ENCODE assay signal across 19 cellular contexts in genomic region chr1:237756304-237756967, GRCh38.
DNase-seq lines count a peak whose midpoint lies in the region; ATAC-seq, FAIRE-seq and TF ChIP-seq lines count a peak whose summit lies in the region.
"Had no signal": no experiment of that assay in that cellular context is flagged by ENCODE, and none has a peak within 500 bp of the region (broad histone marks: within the 10 kb centered on the region; RNA-seq: fewer than 3 reads in every experiment).

No MANE protein-coding gene starts in this region.

- no peak for TF ChIP-seq RAD21 in SK-N-SH (IDR thresholded peaks at IDR 0.05; ENCODE audit: low read length)

- no peaks in the 10 kb centered on the region for H3K36me3 Mint-ChIP-seq in MCF 10A (ENCODE audit: insufficient read depth, unreplicated experiment)

- H3K27me3 Mint-ChIP-seq in MCF 10A (ENCODE audit: insufficient read depth, unreplicated experiment) = no peaks in the 10 kb centered on the region

- H3K9me3 ChIP-seq in breast epithelium = no peaks in the 10 kb centered on the region
- H3K9me3 ChIP-seq in pancreas = no peaks in the 10 kb centered on the region
- no peaks in the 10 kb centered on the region for H3K9me3 ChIP-seq in SK-N-SH
- no peaks in the 10 kb centered on the region for H3K9me3 ChIP-seq in gastroesophageal sphincter

- intact Hi-C loops in MCF 10A (cut with micrococcal nuclease) = no loop called here
- intact Hi-C loops in breast epithelium (cut with DNase I; ENCODE audit: low total_unique reads) = no loop called here
- intact Hi-C loops in pancreas (cut with DNase I) = no loop called here

- no peaks in the 10 kb centered on the region for H3F3A ChIP-seq in SK-N-SH (replicated peaks; ENCODE audit: insufficient read depth)

- H3K79me2 ChIP-seq in SK-N-SH (ENCODE audit: insufficient read depth) = no peaks in the 10 kb centered on the region

- TF ChIP-seq POLR2A in breast epithelium (IDR thresholded peaks at IDR 0.05) = no peak
- TF ChIP-seq POLR2A in gastroesophageal sphincter (IDR thresholded peaks at IDR 0.05) = no peak

- POLR2A ChIA-PET in MCF 10A (lab: Yijun Ruan, JAX) = interaction anchor here (0.6 to 0.9 kb wide), 3 partner anchors 9 to 75 kb away, joined by 3 to 7 read pairs (median 3); no protein-coding TSS in a partner anchor
- POLR2A ChIA-PET in SK-N-SH (lab: Yijun Ruan, JAX) = no interaction called here

- no peak overlapping the region for H3K4me3 ChIP-seq in breast epithelium
- no peak overlapping the region for H3K4me3 ChIP-seq in pancreas
- H3K4me3 ChIP-seq in SK-N-SH (ENCODE audit: low read depth in 2 of 2, low read length in 1 of 2) = no peak overlapping the region
- H3K4me3 ChIP-seq in gastroesophageal sphincter = no peak overlapping the region

- WGBS in pancreas, 2 donors = 57 to 62% methylated on average over 12 of the region's 12 CpGs
- WGBS in SK-N-SH (ENCODE audit: low lambda C conversion rate) = 56% methylated on average over 12 of the region's 12 CpGs
- WGBS in gastroesophageal sphincter (ENCODE audit: low coverage in 1 of 2), 2 donors = 78 to 90% methylated on average over 10 to 12 of the region's 12 CpGs

- H4K20me1 ChIP-seq in SK-N-SH (ENCODE audit: insufficient read depth) = no peaks in the 10 kb centered on the region

- H3K27ac Mint-ChIP-seq in MCF 10A (ENCODE audit: low read depth, unreplicated experiment) = no peak overlapping the region

- H3K27ac ChIP-seq in breast epithelium (no peak overlapping the region), pancreas (no peak overlapping the region), SK-N-SH (ENCODE audit: low read depth in 2 of 2, low read length in 1 of 2) (no peak overlapping the region), gastroesophageal sphincter (no peak overlapping the region)
- H3K27ac ChIP-seq: C4-2B had no signal

- H3K9me2 ChIP-seq in SK-N-SH = no peaks in the 10 kb centered on the region

- H2AFZ ChIP-seq in SK-N-SH (ENCODE audit: low read depth) = no peak overlapping the region

- ATAC-seq in pancreas (peak; percentile 85 to 93 (median 88)), gastroesophageal sphincter (no peak)

- H3K9me3 Mint-ChIP-seq in MCF 10A (ENCODE audit: unreplicated experiment) = no peaks in the 10 kb centered on the region

- no TSS peak for BruUV-seq in MCF 10A (replicated peaks; lab: Mats Ljungman, UMichigan)

- H3K27me3 ChIP-seq in breast epithelium = no peaks in the 10 kb centered on the region
- no peaks in the 10 kb centered on the region for H3K27me3 ChIP-seq in pancreas
- no peaks in the 10 kb centered on the region for H3K27me3 ChIP-seq in SK-N-SH (ENCODE audit: insufficient read depth)
- H3K27me3 ChIP-seq in gastroesophageal sphincter = no peaks in the 10 kb centered on the region

- peaks cover 20% of the 10 kb centered on the region for H3K4me1 Mint-ChIP-seq in MCF 10A (ENCODE audit: insufficient read depth, unreplicated experiment)

- peak; percentile 49 for DNase-seq in MCF 10A (ENCODE audit: unreplicated experiment)
- DNase-seq in breast epithelium (ENCODE audit: low spot score in 2 of 2) = no peak
- DNase-seq in NCI-H1105 treated with DMSO at 0.1 percent for 48 hours (lab: John Stamatoyannopoulos, UW) = peak; percentile 10
- peak; percentile 40 for DNase-seq in NCI-H69 (lab: John Stamatoyannopoulos, UW)
- peak in 5 of 6 donors; percentile 21 to 64 (median 56) for DNase-seq in pancreas
- DNase-seq in SK-N-DZ (ENCODE audit: low spot score) = no peak
- DNase-seq in SK-N-SH = no peak
- DNase-seq: DMS79 treated with DMSO at 0.1 percent for 48 hours, HCEC 1CT, NCI-H1048, NCI-H2107, OCI-M1, RPMI8226 had no signal

- FAIRE-seq in pancreas (lab: Jason Lieb, UNC) = no peak
- FAIRE-seq: G401.6, GM12892, GM19239, HTR-8/SVneo had no signal

- CTCF ChIA-PET in MCF 10A (lab: Yijun Ruan, JAX) (interaction anchor here (0.7 to 2.4 kb wide), 11 partner anchors 13 to 1650 kb away, joined by 3 to 9 read pairs (median 3); no protein-coding TSS in a partner anchor), SK-N-SH (lab: Yijun Ruan, JAX) (interaction anchor here (1.0 to 1.1 kb wide), 2 partner anchors 10 to 51 kb away, joined by 4 read pairs; no protein-coding TSS in a partner anchor)

- H3K36me3 ChIP-seq in breast epithelium = no peaks in the 10 kb centered on the region
- H3K36me3 ChIP-seq in pancreas = no peaks in the 10 kb centered on the region
- H3K36me3 ChIP-seq in SK-N-SH (replicated peaks in 1 of 2; ENCODE audit: control insufficient read depth in 1 of 2, insufficient read depth in 2 of 2, low read length in 1 of 2) = no peaks in the 10 kb centered on the region
- H3K36me3 ChIP-seq in gastroesophageal sphincter = no peaks in the 10 kb centered on the region

- H3K4me1 ChIP-seq in breast epithelium = no peaks in the 10 kb centered on the region
- peaks cover 0 to 12% (median 4%) of the 10 kb centered on the region in 3 donors for H3K4me1 ChIP-seq in pancreas
- peaks cover 0 to 2% of the 10 kb centered on the region in 2 experiments; a peak in 2 of 4 replicates for H3K4me1 ChIP-seq in SK-N-SH (ENCODE audit: control insufficient read depth in 1 of 2, insufficient read depth in 2 of 2, low read depth in 1 of 2, low read length in 1 of 2)
- peaks cover 0 to 3% (median 0%) of the 10 kb centered on the region in 3 donors for H3K4me1 ChIP-seq in gastroesophageal sphincter

- TF ChIP-seq CTCF in MCF 10A (IDR thresholded peaks at IDR 0.05; ENCODE audit: unreplicated experiment) (no peak), breast epithelium (IDR thresholded peaks at IDR 0.05) (no peak), pancreas (IDR thresholded peaks at IDR 0.05) (no peak), SK-N-SH (IDR thresholded peaks at IDR 0.05) (no peak), gastroesophageal sphincter (IDR thresholded peaks at IDR 0.05) (no peak)

- no peak overlapping the region for H3K4me3 Mint-ChIP-seq in MCF 10A (ENCODE audit: unreplicated experiment)

- no peak overlapping the region for H3K4me2 ChIP-seq in SK-N-SH

- no peak overlapping the region for H3K9ac ChIP-seq in SK-N-SH

- TF ChIP-seq EP300 in SK-N-SH (IDR thresholded peaks at IDR 0.05; ENCODE audit: borderline replicate concordance in 1 of 2, low read depth in 1 of 2, low read length in 1 of 2) (no peak), gastroesophageal sphincter (IDR thresholded peaks at IDR 0.05) (no peak)

TF ChIP-seq in SK-N-SH, 30 proteins besides CTCF, POLR2A, EP300 and RAD21:
- TF ChIP-seq MEF2A (IDR thresholded peaks at IDR 0.05; ENCODE audit: borderline replicate concordance, low read depth) (no peak), CHD2 (IDR thresholded peaks at IDR 0.05; ENCODE audit: low read length, partially characterized antibody) (no peak), ZBTB33 (IDR thresholded peaks at IDR 0.05; ENCODE audit: borderline replicate concordance, low read depth) (no peak), NRF1 (IDR thresholded peaks at IDR 0.05; ENCODE audit: low read depth, low read length) (no peak)

Comparison
In these comparisons a context has a peak if more than half of its experiments do, and no peak if none do; other contexts are left out.
1. DNase-seq: peak in MCF 10A (single experiment), NCI-H1105 treated with DMSO at 0.1 percent for 48 hours (single experiment), NCI-H69 (single experiment) and pancreas (5 of 6); none in breast epithelium (0 of 2), SK-N-DZ (single experiment) and SK-N-SH (single experiment).